Comparison of ENCODE assay signal across 1 cellular context in the genomic region with DNA sequence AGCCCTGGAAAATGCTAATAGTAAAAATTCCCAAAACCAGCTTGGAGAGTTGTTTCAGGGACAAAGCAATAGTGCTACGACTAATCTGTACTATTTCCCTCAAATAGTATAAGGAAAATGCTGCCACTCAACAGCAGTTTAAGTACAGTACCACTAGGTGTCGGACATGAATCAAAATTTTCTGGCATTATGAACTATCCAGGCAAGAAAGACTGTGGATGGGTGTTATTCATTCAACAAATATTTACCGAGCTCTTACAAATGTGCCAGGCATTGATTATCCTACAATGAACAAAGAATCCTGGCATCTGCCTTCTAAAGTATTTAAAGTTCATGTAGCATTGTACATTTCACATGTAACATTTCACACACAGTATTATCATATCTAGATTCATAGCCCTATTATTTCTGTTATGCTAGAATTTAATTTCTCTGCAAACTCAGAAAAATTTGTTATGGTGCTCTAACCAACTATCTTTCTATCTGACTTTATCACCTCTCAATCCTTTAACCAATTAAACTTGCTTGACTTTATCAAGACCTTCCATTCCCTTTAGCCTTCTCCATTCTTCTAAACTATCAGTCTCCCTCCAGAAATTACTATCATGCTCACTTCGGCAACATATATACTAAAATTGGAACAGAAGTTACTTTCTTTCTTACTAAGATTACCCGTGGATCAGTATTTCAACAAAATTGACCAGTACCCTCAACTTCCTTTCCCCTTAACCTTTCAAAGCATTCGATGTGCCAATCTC.
TF ChIP-seq lines count a peak whose summit lies in the region.

No MANE protein-coding gene starts in this region.

TF ChIP-seq in HCT116, 20 proteins besides CTCF, POLR2A, EP300 and RAD21 (continued from another document):
- TF ChIP-seq ZBTB33 (IDR thresholded peaks at IDR 0.05; ENCODE audit: extremely low read depth, insufficient replicate concordance, low read length): no peak
- no peak for TF ChIP-seq TCF7L2 (IDR thresholded peaks at IDR 0.05; ENCODE audit: borderline replicate concordance, extremely low read depth, insufficient read depth, insufficient read length)
- peak; percentile 41 for TF ChIP-seq JUND (IDR thresholded peaks at IDR 0.05)
- no peak for TF ChIP-seq REST (IDR thresholded peaks at IDR 0.05; ENCODE audit: low read depth)
- TF ChIP-seq ZFX (IDR thresholded peaks at IDR 0.05): no peak
- TF ChIP-seq, protein P1, sequence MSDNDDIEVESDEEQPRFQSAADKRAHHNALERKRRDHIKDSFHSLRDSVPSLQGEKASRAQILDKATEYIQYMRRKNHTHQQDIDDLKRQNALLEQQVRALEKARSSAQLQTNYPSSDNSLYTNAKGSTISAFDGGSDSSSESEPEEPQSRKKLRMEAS (IDR thresholded peaks at IDR 0.05): 0 out of 2 replicates have a peak, but pooled peaks have one; percentile 20
